Comparison of ENCODE assay signal across 17 cellular contexts in the genomic region with DNA sequence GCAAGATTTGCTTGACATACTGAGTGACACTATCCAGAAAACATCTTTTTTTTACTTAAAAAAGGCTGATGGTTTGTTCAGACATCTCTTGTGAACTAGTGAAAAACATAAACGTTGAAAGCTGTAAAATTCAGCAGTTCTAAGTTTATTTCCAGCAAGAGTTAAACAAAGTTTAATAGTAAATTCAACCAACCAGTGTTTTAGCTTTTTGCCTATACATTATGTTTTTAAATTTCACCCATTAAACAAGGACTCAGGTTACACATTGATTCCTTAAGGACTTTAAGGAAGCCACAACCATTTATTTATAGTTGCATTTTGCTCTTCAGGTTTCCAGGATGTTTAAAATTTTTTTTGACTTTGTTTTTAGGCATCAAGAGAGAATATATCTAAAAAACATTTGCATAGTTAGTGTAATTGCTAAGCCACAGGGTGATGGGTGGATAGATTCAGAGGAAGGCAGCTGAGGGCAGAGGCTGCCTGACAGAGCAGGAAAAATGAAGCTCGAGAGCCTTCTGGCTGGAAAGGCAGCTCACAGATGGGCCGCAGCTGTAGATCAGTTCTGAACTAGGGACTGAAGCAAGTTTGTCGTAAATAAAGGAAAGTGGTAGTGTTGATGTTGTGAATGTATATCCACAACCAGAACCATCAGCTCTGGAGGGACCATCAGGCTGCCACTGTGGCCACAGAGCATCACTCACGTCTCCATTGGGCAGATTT. TPM values are rescaled to one million over a fixed set of nuclear protein-coding genes. Genes with fewer than 3 reads are reported as not detected.
DNase-seq lines count a peak whose midpoint lies in the region; ATAC-seq, FAIRE-seq and TF ChIP-seq lines count a peak whose summit lies in the region.
"Had no signal": no experiment of that assay in that cellular context is flagged by ENCODE, and none has a peak within 500 bp of the region (broad histone marks: within the 10 kb centered on the region; RNA-seq: fewer than 3 reads in every experiment).

No MANE protein-coding gene starts in this region.

- peak; percentile 8 for DNase-seq in NCI-H1694 treated with DMSO at 0.1 percent for 48 hours (lab: John Stamatoyannopoulos, UW)
- no peak for DNase-seq in NCI-H1694 (lab: John Stamatoyannopoulos, UW)
- no peak for DNase-seq in bronchial epithelial cell (ENCODE audit: low read depth)
- DNase-seq in right lobe of liver, result no peak
- DNase-seq in stomach, result no peak
- no peak for DNase-seq in NOMO-1 treated with DMSO at 0.1 percent for 48 hours (lab: John Stamatoyannopoulos, UW; ENCODE audit: unreplicated experiment)
- DNase-seq in KG1 (lab: John Stamatoyannopoulos, UW), result no peak
- no peak for DNase-seq in NK-92 treated with Interleukin-12 subunit alpha and Interleukin-12 subunit beta, amount 100 ng/mL, for 24 hours (lab: John Stamatoyannopoulos, UW)
- DNase-seq: 8988T; activated naive CD4-positive, alpha-beta T cell treated with anti-CD3 and anti-CD28 coated beads for 36 hours; cerebellar nuclear complex; H7; Kasumi-1; mucosa of descending colon; NCI-H2081; SIG-M5; stimulated activated naive CD8-positive, alpha-beta T cell treated with anti-CD3 and anti-CD28 coated beads, Interleukin-15, Interleukin-2, amounts not matched to agents 100 U/mL and 50 U/mL, for 24 hours had no signal

- TF ChIP-seq EP300 in stomach (IDR thresholded peaks at IDR 0.05), result no peak

- WGBS in right lobe of liver (ENCODE audit: insufficient coverage, low coverage, low lambda C conversion rate, missing lambda C conversion rate), result 79% methylated on average over 4 of the region's 5 CpGs
- WGBS in stomach, 5 donors, result 62 to 81% (median 70%) methylated on average over 5 of the region's 5 CpGs

- TF ChIP-seq CTCF in bronchial epithelial cell (IDR thresholded peaks at IDR 0.05; ENCODE audit: insufficient read depth, low read length, severe bottlenecking) (no peak), right lobe of liver (IDR thresholded peaks at IDR 0.05) (no peak), stomach (IDR thresholded peaks at IDR 0.05) (no peak)

- H3K9me3 ChIP-seq in right lobe of liver (no peaks in the 10 kb centered on the region), stomach (no peaks in the 10 kb centered on the region)
- H3K9me3 ChIP-seq: mucosa of descending colon had no signal

- intact Hi-C loops in right lobe of liver (cut with DNase I), result no loop called here
- intact Hi-C loops in stomach (cut with DNase I; ENCODE audit: low total_unique reads), result no loop called here

- H3K36me3 ChIP-seq in bronchial epithelial cell (ENCODE audit: control insufficient read depth, insufficient read depth, low read length) (peaks cover 7% of the 10 kb centered on the region), right lobe of liver (peaks cover 0 to 29% (median 7%) of the 10 kb centered on the region in 4 donors), stomach (peaks cover 30 to 61% (median 51%) of the 10 kb centered on the region in 4 donors)

- H3K4me1 ChIP-seq in right lobe of liver (peaks cover 0 to 46% (median 14%) of the 10 kb centered on the region in 4 donors), stomach (peaks cover 20 to 55% (median 33%) of the 10 kb centered on the region in 4 donors)

- no peak for ATAC-seq in right lobe of liver
- ATAC-seq: stimulated activated naive CD8-positive, alpha-beta T cell treated with anti-CD3 and anti-CD28 coated beads, Interleukin-15, Interleukin-2, amounts not matched to agents 100 U/mL and 50 U/mL, for 24 hours had no signal

- peak overlapping the region; percentile 91 to 96 (median 93) for H3K27ac ChIP-seq in right lobe of liver
- H3K27ac ChIP-seq in stomach, result peak overlapping the region in 4 of 5 donors; percentile 77 to 85 (median 83)

- H3K4me3 ChIP-seq in bronchial epithelial cell (ENCODE audit: low read depth, low read length), result no peak overlapping the region
- H3K4me3 ChIP-seq in right lobe of liver, result no peak overlapping the region
- H3K4me3 ChIP-seq in stomach, result no peak overlapping the region
- H3K4me3 ChIP-seq: mucosa of descending colon had no signal

- H3K27me3 ChIP-seq in bronchial epithelial cell (ENCODE audit: control insufficient read depth, insufficient read depth, low read length), result no peaks in the 10 kb centered on the region
- no peaks in the 10 kb centered on the region for H3K27me3 ChIP-seq in right lobe of liver
- H3K27me3 ChIP-seq in stomach, result no peaks in the 10 kb centered on the region

- FAIRE-seq in bronchial epithelial cell (lab: Jason Lieb, UNC), result peak; percentile 23

- no peak for TF ChIP-seq POLR2A in right lobe of liver (IDR thresholded peaks at IDR 0.05)
- no peak for TF ChIP-seq POLR2A in stomach (IDR thresholded peaks at IDR 0.05)

RNA-seq across cellular contexts. Expression of gene SNAP29, which starts 9.6 kb away (rescaled TPM):
- total RNA-seq in bronchial epithelial cell, result 3.7 and 6.3 TPM in 2 replicates
- 10 to 100 TPM; 17.6 to 27.0 (median 22.4) TPM for total RNA-seq in right lobe of liver
- 10 to 100 TPM in 4 of 5 donors, 1 to 10 TPM in 1; 8.8 to 22.8 (median 11.1) TPM for total RNA-seq in stomach
- 10 to 100 TPM; 16.7 to 24.0 (median 17.1) TPM for polyA plus RNA-seq in stomach

RNA-seq across cellular contexts. Expression of gene PI4KA, which starts 9.8 kb away (rescaled TPM):
- total RNA-seq in bronchial epithelial cell, result 9.5 and 12.3 TPM in 2 replicates
- total RNA-seq in right lobe of liver, result 10 to 100 TPM; 35.3 to 55.4 (median 47.7) TPM
- total RNA-seq in stomach, result 100 to 1,000 TPM in 1 of 5 donors, 10 to 100 TPM in 4; 37.3 to 174 (median 91.9) TPM
- 10 to 100 TPM; 22.7 to 33.0 (median 25.1) TPM for polyA plus RNA-seq in stomach

RNA-seq across cellular contexts. Expression of gene CRKL, which starts 48.8 kb away (rescaled TPM):
- total RNA-seq in bronchial epithelial cell (64.8 and 72.9 TPM in 2 replicates), right lobe of liver (10 to 100 TPM; 27.5 to 53.1 (median 35.2) TPM), stomach (10 to 100 TPM; 17.0 to 60.3 (median 26.3) TPM)
- 10 to 100 TPM; 11.6 to 12.5 (median 11.7) TPM for polyA plus RNA-seq in stomach
